Comparison of ENCODE assay signal across 11 cellular contexts in genomic region chr6:160236235-160236872, GRCh38. TPM values are rescaled to one million over a fixed set of nuclear protein-coding genes. Genes with fewer than 3 reads are reported as not detected.
"Had no signal": no experiment of that assay in that cellular context is flagged by ENCODE, and none has a peak within 500 bp of the region (broad histone marks: within the 10 kb centered on the region; RNA-seq: fewer than 3 reads in every experiment).

No MANE protein-coding gene starts in this region.

RNA-seq across cellular contexts. Expression of gene SLC22A2, which starts 22.3 kb away (rescaled TPM):
- total RNA-seq: activated CD4-positive, alpha-beta T cell treated with anti-CD3 and anti-CD28 coated beads for 36 hours; activated CD4-positive, alpha-beta T cell treated with anti-CD3 and anti-CD28 coated beads, Interleukin-2, amount 10 ng/mL, durations not matched to agents 7 days and 5 days; activated CD8-positive, alpha-beta T cell treated with anti-CD3 and anti-CD28 coated beads, Interleukin-2, amount 10 ng/mL, durations not matched to agents 7 days and 5 days; activated naive CD8-positive, alpha-beta T cell treated with anti-CD3 and anti-CD28 coated beads, Interleukin-2, amount 10 ng/mL, durations not matched to agents 7 days and 5 days; activated T-helper 2 cell treated with anti-CD3 and anti-CD28 coated beads, Interferon-gamma antibody, Interleukin-2, Interleukin-4, amounts not matched to agents 10 μg/mL and 5 μg/mL and 100 μg/mL, durations not matched to agents 14 hours and 24 hours and 36 hours; cardiac muscle cell; LHCN-M2; Right ventricle myocardium inferior; SK-MEL-5; T-cell; T-helper 17 cell had no signal
- polyA plus RNA-seq: cardiac muscle cell had no signal
